ENCODE assay signal across 1 cellular context in the genomic region with DNA sequence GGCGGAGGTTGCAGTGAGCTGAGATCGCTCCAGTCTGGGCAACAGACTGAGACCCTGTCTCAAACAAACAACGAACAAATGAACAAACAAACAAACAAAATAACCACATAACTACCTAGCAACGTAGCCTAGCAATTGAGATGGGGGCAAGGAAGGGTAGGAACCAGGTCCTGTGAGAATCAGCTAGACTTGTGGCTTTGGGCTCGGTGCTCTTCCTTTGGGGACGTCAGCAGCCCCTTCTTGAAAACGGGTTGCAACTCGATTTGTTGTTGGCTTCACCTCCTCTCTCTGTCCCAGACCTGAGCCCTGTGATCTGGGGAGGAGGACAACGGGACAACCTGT.
TF ChIP-seq lines count a peak whose summit lies in the region.

No MANE protein-coding gene starts in this region.

TF ChIP-seq in HCT116, 20 proteins besides CTCF, POLR2A, EP300 and RAD21 (continued from another document):
- TF ChIP-seq, protein P1, sequence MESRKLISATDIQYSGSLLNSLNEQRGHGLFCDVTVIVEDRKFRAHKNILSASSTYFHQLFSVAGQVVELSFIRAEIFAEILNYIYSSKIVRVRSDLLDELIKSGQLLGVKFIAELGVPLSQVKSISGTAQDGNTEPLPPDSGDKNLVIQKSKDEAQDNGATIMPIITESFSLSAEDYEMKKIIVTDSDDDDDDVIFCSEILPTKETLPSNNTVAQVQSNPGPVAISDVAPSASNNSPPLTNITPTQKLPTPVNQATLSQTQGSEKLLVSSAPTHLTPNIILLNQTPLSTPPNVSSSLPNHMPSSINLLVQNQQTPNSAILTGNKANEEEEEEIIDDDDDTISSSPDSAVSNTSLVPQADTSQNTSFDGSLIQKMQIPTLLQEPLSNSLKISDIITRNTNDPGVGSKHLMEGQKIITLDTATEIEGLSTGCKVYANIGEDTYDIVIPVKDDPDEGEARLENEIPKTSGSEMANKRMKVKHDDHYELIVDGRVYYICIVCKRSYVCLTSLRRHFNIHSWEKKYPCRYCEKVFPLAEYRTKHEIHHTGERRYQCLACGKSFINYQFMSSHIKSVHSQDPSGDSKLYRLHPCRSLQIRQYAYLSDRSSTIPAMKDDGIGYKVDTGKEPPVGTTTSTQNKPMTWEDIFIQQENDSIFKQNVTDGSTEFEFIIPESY (IDR thresholded peaks at IDR 0.05; ENCODE audit: extremely low read depth, insufficient replicate concordance, low read length), result no peak
TF ChIP-seq in HCT116: peak in this region for 0.
